ENCODE assay signal across 8 cellular contexts in the genomic region with DNA sequence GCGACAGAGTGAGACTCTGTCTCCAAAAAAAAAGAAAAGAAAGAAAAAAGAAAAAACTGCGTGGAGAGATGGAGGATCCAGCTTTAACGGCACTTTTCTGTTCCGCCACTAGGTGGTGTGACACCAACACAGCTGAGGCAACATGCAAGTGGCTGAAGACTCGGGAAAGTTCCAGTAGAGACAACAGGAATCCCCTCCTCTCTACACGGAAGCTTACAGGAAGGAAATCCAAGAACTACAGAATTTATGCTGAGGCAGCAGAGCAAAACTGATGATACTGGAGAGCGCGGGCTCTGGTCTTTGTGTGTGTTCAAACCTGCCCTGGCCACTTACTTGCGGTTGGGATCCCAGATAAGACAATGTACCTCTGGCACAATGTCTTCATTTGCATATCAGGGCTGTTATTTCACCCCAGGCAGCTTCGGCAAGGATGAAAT. TPM values are rescaled to one million over a fixed set of nuclear protein-coding genes. Genes with fewer than 3 reads are reported as not detected.
A peak's percentile ranks its signal among the peaks of the same experiment; 100 is the strongest.
DNase-seq lines count a peak whose midpoint lies in the region; ATAC-seq and TF ChIP-seq lines count a peak whose summit lies in the region.

No MANE protein-coding gene starts in this region.

- peak overlapping the region in 1 of 2 experiments; percentile 73; a peak in 2 of 4 replicates for H3K27ac ChIP-seq in SK-N-SH (ENCODE audit: low read depth in 2 of 2, low read length in 1 of 2)
- no peak overlapping the region for H3K27ac ChIP-seq in osteoblast (ENCODE audit: low read depth, low read length)
- no peak overlapping the region for H3K27ac ChIP-seq in aorta (ENCODE audit: low read depth in 1 of 2, low read length in 2 of 2)

- intact Hi-C loops in aorta (cut with DNase I): loop anchor here in 1 of 2 donors (5.0 kb wide), 1 partner anchor 54 kb away; no protein-coding TSS in a partner anchor

- H2AFZ ChIP-seq in SK-N-SH (ENCODE audit: low read depth) (no peak overlapping the region), osteoblast (ENCODE audit: low read length) (no peak overlapping the region)

- peaks cover 5% of the 10 kb centered on the region for H3F3A ChIP-seq in SK-N-SH (replicated peaks; ENCODE audit: insufficient read depth)

- peaks cover 0 to 25% of the 10 kb centered on the region in 2 experiments; a peak in 1 of 4 replicates for H3K4me1 ChIP-seq in SK-N-SH (ENCODE audit: control insufficient read depth in 1 of 2, insufficient read depth in 2 of 2, low read depth in 1 of 2, low read length in 1 of 2)
- H3K4me1 ChIP-seq in adipocyte (ENCODE audit: control insufficient read depth, insufficient read depth, low read length): peaks cover 25% of the 10 kb centered on the region
- H3K4me1 ChIP-seq in osteoblast (ENCODE audit: insufficient read depth, low read length): peaks cover 6% of the 10 kb centered on the region
- no peaks in the 10 kb centered on the region for H3K4me1 ChIP-seq in aorta (ENCODE audit: control insufficient read depth in 1 of 2, insufficient read depth in 2 of 2, low read length in 2 of 2)

- DNase-seq in ELR (ENCODE audit: low read depth) (peak; percentile 84), LHCN-M2 (ENCODE audit: low read depth) (peak; percentile 78), SK-N-SH (peak; percentile 79), adipocyte (ENCODE audit: low read depth) (peak; percentile 85), glutamatergic neuron (peak; percentile 73), osteoblast (ENCODE audit: insufficient read length, low spot score, missing footprints) (peak; percentile 96), aorta (peak in 1 of 2 donors; percentile 70)

- TF ChIP-seq EP300 in SK-N-SH (IDR thresholded peaks at IDR 0.05; ENCODE audit: borderline replicate concordance in 1 of 2, low read depth in 1 of 2, low read length in 1 of 2): peak in 1 of 2 experiments; percentile 62; a peak in 2 of 4 replicates

- H3K9ac ChIP-seq in SK-N-SH: 0 out of 2 replicates have a peak overlapping the region, but pooled peaks have one; percentile 13
- peak overlapping the region; percentile 48 for H3K9ac ChIP-seq in adipocyte (ENCODE audit: low read length)

- TF ChIP-seq RAD21 in SK-N-SH (IDR thresholded peaks at IDR 0.05; ENCODE audit: low read length): peak; percentile 66

- POLR2A ChIA-PET in SK-N-SH (lab: Yijun Ruan, JAX): interaction anchor here (0.8 to 1.2 kb wide), 3 partner anchors 17 to 34 kb away, joined by 3 to 4 read pairs (median 3); no protein-coding TSS in a partner anchor

- no peaks in the 10 kb centered on the region for H3K9me2 ChIP-seq in SK-N-SH

- peak overlapping the region; percentile 14; the same call in 1 of the 2 replicates for H3K4me2 ChIP-seq in SK-N-SH
- no peak overlapping the region for H3K4me2 ChIP-seq in osteoblast (ENCODE audit: insufficient read depth, low read length)

- H3K36me3 ChIP-seq in SK-N-SH (replicated peaks in 1 of 2; ENCODE audit: control insufficient read depth in 1 of 2, insufficient read depth in 2 of 2, low read length in 1 of 2) (peaks cover 0 to 31% of the 10 kb centered on the region in 2 experiments), adipocyte (ENCODE audit: control insufficient read depth, insufficient read depth, low read length, severe bottlenecking) (peaks cover 4% of the 10 kb centered on the region), osteoblast (ENCODE audit: insufficient read depth, low read length) (peaks cover 9% of the 10 kb centered on the region), aorta (ENCODE audit: control insufficient read depth in 1 of 2, insufficient read depth in 2 of 2, low read length in 1 of 2) (no peaks in the 10 kb centered on the region)

- CTCF ChIA-PET in SK-N-SH (lab: Yijun Ruan, JAX): interaction anchor here (0.7 to 5.2 kb wide), 37 partner anchors 8 to 254 kb away, joined by 3 to 67 read pairs (median 5); a partner anchor contains a TSS

- H3K36me3 Mint-ChIP-seq in glutamatergic neuron (ENCODE audit: unreplicated experiment): no peaks in the 10 kb centered on the region

- TF ChIP-seq CTCF in SK-N-SH (IDR thresholded peaks at IDR 0.05): peak; percentile 88
- TF ChIP-seq CTCF in glutamatergic neuron (IDR thresholded peaks at IDR 0.05; ENCODE audit: partially characterized antibody, unreplicated experiment): peak; percentile 96
- TF ChIP-seq CTCF in osteoblast (IDR thresholded peaks at IDR 0.05; ENCODE audit: extremely low read depth, low read depth, low read length): peak; percentile 89

- peaks cover 5% of the 10 kb centered on the region for H3K27me3 Mint-ChIP-seq in glutamatergic neuron (ENCODE audit: unreplicated experiment)

- WGBS in SK-N-SH (ENCODE audit: low lambda C conversion rate): 16% methylated on average over 10 of the region's 10 CpGs
- WGBS in aorta, 2 donors: 9% methylated on average over 10 of the region's 10 CpGs

- H3K79me2 ChIP-seq in SK-N-SH (ENCODE audit: insufficient read depth): peaks cover 100% of the 10 kb centered on the region
- peaks cover 100% of the 10 kb centered on the region for H3K79me2 ChIP-seq in osteoblast (ENCODE audit: insufficient read depth, low read length)

- H3K4me3 Mint-ChIP-seq in glutamatergic neuron (ENCODE audit: unreplicated experiment): no peak overlapping the region

- no peaks in the 10 kb centered on the region for H3K9me3 ChIP-seq in SK-N-SH
- H3K9me3 ChIP-seq in adipocyte (ENCODE audit: control insufficient read depth, low read length): no peaks in the 10 kb centered on the region
- H3K9me3 ChIP-seq in osteoblast (ENCODE audit: low read depth, low read length): no peaks in the 10 kb centered on the region
- no peaks in the 10 kb centered on the region for H3K9me3 ChIP-seq in aorta (ENCODE audit: control insufficient read depth, low read length)

- no peaks in the 10 kb centered on the region for H3K27me3 ChIP-seq in SK-N-SH (ENCODE audit: insufficient read depth)
- no peaks in the 10 kb centered on the region for H3K27me3 ChIP-seq in adipocyte (replicated peaks; ENCODE audit: control insufficient read depth, insufficient read depth, low read length)
- H3K27me3 ChIP-seq in osteoblast (ENCODE audit: insufficient read depth, low read length): no peaks in the 10 kb centered on the region
- no peaks in the 10 kb centered on the region for H3K27me3 ChIP-seq in aorta (ENCODE audit: control insufficient read depth in 1 of 2, insufficient read depth in 2 of 2, low read length in 1 of 2)

- H4K20me1 ChIP-seq in SK-N-SH (ENCODE audit: insufficient read depth): peaks cover 92% of the 10 kb centered on the region
- peaks cover 91% of the 10 kb centered on the region for H4K20me1 ChIP-seq in osteoblast (ENCODE audit: insufficient read depth, low read length)

- H3K4me1 Mint-ChIP-seq in glutamatergic neuron (ENCODE audit: low read depth, unreplicated experiment): peaks cover 15% of the 10 kb centered on the region

- H3K9me3 Mint-ChIP-seq in glutamatergic neuron (ENCODE audit: unreplicated experiment): no peaks in the 10 kb centered on the region

- H3K4me3 ChIP-seq in SK-N-SH (ENCODE audit: low read depth in 2 of 2, low read length in 1 of 2) (no peak overlapping the region), adipocyte (ENCODE audit: low read length) (no peak overlapping the region), osteoblast (ENCODE audit: insufficient read depth, low read length) (no peak overlapping the region), aorta (ENCODE audit: low read length in 2 of 2) (no peak overlapping the region)

- ATAC-seq in aorta (ENCODE audit: low FRiP score) (peak; percentile 84), HG03108 (IDR thresholded peaks at IDR 0.05; ENCODE audit: unreplicated experiment) (no peak)

- peak overlapping the region; percentile 64 for H3K27ac Mint-ChIP-seq in glutamatergic neuron (ENCODE audit: unreplicated experiment)

TF ChIP-seq in SK-N-SH, 30 proteins besides CTCF, POLR2A, EP300 and RAD21 (continues in another document):
- TF ChIP-seq GATA2 (CRISPR knock-in tag; IDR thresholded peaks at IDR 0.05) (no peak), EZH2phosphoT487 (IDR thresholded peaks at IDR 0.05; ENCODE audit: borderline replicate concordance, low read depth) (no peak), ELF1 (IDR thresholded peaks at IDR 0.05) (no peak), MXI1 (IDR thresholded peaks at IDR 0.05; ENCODE audit: low read depth, low read length) (no peak), RCOR1 (IDR thresholded peaks at IDR 0.05; ENCODE audit: low read length) (0 out of 2 replicates have a peak, but pooled peaks have one; percentile 10), MEF2A (IDR thresholded peaks at IDR 0.05; ENCODE audit: borderline replicate concordance, low read depth) (no peak), CHD2 (IDR thresholded peaks at IDR 0.05; ENCODE audit: low read length, partially characterized antibody) (no peak)

RNA-seq across cellular contexts. Expression of a gene that starts 9.9 kb away (rescaled TPM):
- 74.1 and 81.2 TPM in 2 replicates for total RNA-seq in LHCN-M2 (2014; rRNA removed)
- polyA plus RNA-seq in LHCN-M2 (2012): 50.4 TPM
- 71.8 and 84.0 TPM in 2 replicates for polyA plus RNA-seq in SK-N-SH (2012; rRNA removed)
- polyA plus RNA-seq in SK-N-SH (2012; cell fraction: cytosol; rRNA removed): 38.5 and 46.3 TPM in 2 replicates
- 102 and 210 TPM in 2 replicates for polyA plus RNA-seq in SK-N-SH (2012; cell fraction: nucleus; rRNA removed)
- 92.1 TPM for total RNA-seq in glutamatergic neuron (ENCODE audit: unreplicated experiment)
- 40.5 and 42.1 TPM in 2 replicates for total RNA-seq in osteoblast
- 10 to 100 TPM; 57.9 to 63.2 TPM for total RNA-seq in aorta
- polyA plus RNA-seq in aorta: 10 to 100 TPM; 19.5 to 43.3 TPM

RNA-seq across cellular contexts. Expression of a gene that starts 54.0 kb away (rescaled TPM):
- total RNA-seq in LHCN-M2 (2014; rRNA removed) (2.4 and 3.5 TPM in 2 replicates), glutamatergic neuron (ENCODE audit: unreplicated experiment) (9.9 TPM), osteoblast (10.6 and 18.1 TPM in 2 replicates), aorta (10 to 100 TPM in 1 of 2 donors, 1 to 10 TPM in 1; 9.4 to 14.0 TPM)
- 3.3 TPM for polyA plus RNA-seq in LHCN-M2 (2012)
- polyA plus RNA-seq in SK-N-SH (2012; rRNA removed) (13.4 and 17.3 TPM in 2 replicates), aorta (10 to 100 TPM in 1 of 2 donors, 1 to 10 TPM in 1; 9.3 to 70.9 TPM)
- polyA plus RNA-seq in SK-N-SH (2012; cell fraction: cytosol; rRNA removed): 2.8 and 4.4 TPM in 2 replicates
- polyA plus RNA-seq in SK-N-SH (2012; cell fraction: nucleus; rRNA removed): 93.5 and 127 TPM in 2 replicates
